8 cellular contexts compared by ENCODE assay signal in genomic region chr3:128845119-128845518, GRCh38. TPM values are rescaled to one million over a fixed set of nuclear protein-coding genes. Genes with fewer than 3 reads are reported as not detected.
DNase-seq lines count a peak whose midpoint lies in the region; ATAC-seq lines count a peak whose summit lies in the region.

No MANE protein-coding gene starts in this region.

- H3K4me2 ChIP-seq in GM23248 (ENCODE audit: unreplicated experiment) = no peak overlapping the region

- H3K4me3 ChIP-seq in CD4-positive, alpha-beta memory T cell (ENCODE audit: low read length in 2 of 2) = peak overlapping the region in 1 of 2 donors; percentile 52
- H3K4me3 ChIP-seq in GM23248 = no peak overlapping the region
- H3K4me3 ChIP-seq in mucosa of stomach (ENCODE audit: low read length) = no peak overlapping the region

- ATAC-seq in HG03457 (IDR thresholded peaks at IDR 0.05; ENCODE audit: unreplicated experiment) = no peak

- WGBS in GM23248 (ENCODE audit: low coverage in 1 of 2, low lambda C conversion rate in 2 of 2, missing lambda C conversion rate in 2 of 2), 2 experiments = 60 to 64% methylated on average over 8 of the region's 8 CpGs

- no peaks in the 10 kb centered on the region for H3K9me3 ChIP-seq in CD4-positive, alpha-beta memory T cell (ENCODE audit: control insufficient read depth in 1 of 2, low read length in 2 of 2)
- H3K9me3 ChIP-seq in GM23248 (ENCODE audit: low read depth) (no peaks in the 10 kb centered on the region), mucosa of stomach (ENCODE audit: control insufficient read depth, low read length) (no peaks in the 10 kb centered on the region)

- intact Hi-C loops in CD4-positive, alpha-beta memory T cell (cut with micrococcal nuclease) = loop anchor here (5.0 kb wide), 1 partner anchor 43 kb away; no protein-coding TSS in a partner anchor
- intact Hi-C loops in activated T-helper 1 cell treated with anti-CD3 and anti-CD28 coated beads, Interleukin-12 subunit alpha, Interleukin-12 subunit beta, Interleukin-2, Interleukin-4 antibody, amounts not matched to agents 30 ng/mL and 10 ng/mL and 1 ng/mL, durations not matched to agents 14 hours and 24 hours and 36 hours (cut with micrococcal nuclease) = loop anchor here (1.0 kb wide), 1 partner anchor 119 kb away; the partner anchor contains the start of gene RAB7A

- no peaks in the 10 kb centered on the region for H3F3A ChIP-seq in GM23248 (ENCODE audit: insufficient read depth)

- in situ Hi-C loops in GM23248 (cut with MboI) (no loop called here), ACHN (cut with HindIII; ENCODE audit: low pct_ligation_motif_present, low pct_unique_long_range_greater_than_20kb, low sequenced_read_pairs) (no loop called here)

- CTCF ChIA-PET in CD4-positive, alpha-beta memory T cell (lab: Charles Lee; ENCODE audit: partially characterized antibody) = interaction anchor here (1.2 to 6.7 kb wide), 26 partner anchors 11 to 232 kb away, joined by 3 to 68 read pairs (median 6); partner anchors contain the start of gene ACAD9

- H3K4me3 Mint-ChIP-seq in CD4-positive, alpha-beta memory T cell = peak overlapping the region; percentile 75 to 95 (median 88)
- peak overlapping the region; percentile 54 for H3K4me3 Mint-ChIP-seq in activated T-helper 1 cell treated with anti-CD3 and anti-CD28 coated beads, Interleukin-12 subunit alpha, Interleukin-12 subunit beta, Interleukin-2, Interleukin-4 antibody, amounts not matched to agents 30 ng/mL and 10 ng/mL and 1 ng/mL, durations not matched to agents 14 hours and 24 hours and 36 hours

- H3K36me3 Mint-ChIP-seq in CD4-positive, alpha-beta memory T cell = no peaks in the 10 kb centered on the region
- no peaks in the 10 kb centered on the region for H3K36me3 Mint-ChIP-seq in activated T-helper 1 cell treated with anti-CD3 and anti-CD28 coated beads, Interleukin-12 subunit alpha, Interleukin-12 subunit beta, Interleukin-2, Interleukin-4 antibody, amounts not matched to agents 30 ng/mL and 10 ng/mL and 1 ng/mL, durations not matched to agents 14 hours and 24 hours and 36 hours (ENCODE audit: low read depth)

- no peaks in the 10 kb centered on the region for H4K20me1 ChIP-seq in GM23248 (ENCODE audit: insufficient read depth)

- peaks cover 18% of the 10 kb centered on the region for H3K4me1 ChIP-seq in CD4-positive, alpha-beta memory T cell (ENCODE audit: insufficient read depth, low read length)
- H3K4me1 ChIP-seq in GM23248 (ENCODE audit: insufficient read depth) = no peaks in the 10 kb centered on the region
- peaks cover 12% of the 10 kb centered on the region for H3K4me1 ChIP-seq in mucosa of stomach (ENCODE audit: control insufficient read depth, insufficient read depth, low read length)

- no peaks in the 10 kb centered on the region for H3K27me3 Mint-ChIP-seq in CD4-positive, alpha-beta memory T cell
- no peaks in the 10 kb centered on the region for H3K27me3 Mint-ChIP-seq in activated T-helper 1 cell treated with anti-CD3 and anti-CD28 coated beads, Interleukin-12 subunit alpha, Interleukin-12 subunit beta, Interleukin-2, Interleukin-4 antibody, amounts not matched to agents 30 ng/mL and 10 ng/mL and 1 ng/mL, durations not matched to agents 14 hours and 24 hours and 36 hours (ENCODE audit: insufficient read depth)

- H3K36me3 ChIP-seq in CD4-positive, alpha-beta memory T cell (ENCODE audit: insufficient read depth, low read length) = no peaks in the 10 kb centered on the region
- no peaks in the 10 kb centered on the region for H3K36me3 ChIP-seq in GM23248 (ENCODE audit: low read depth)
- H3K36me3 ChIP-seq in mucosa of stomach (ENCODE audit: control insufficient read depth, insufficient read depth, low read length) = no peaks in the 10 kb centered on the region

- H3K27ac Mint-ChIP-seq in CD4-positive, alpha-beta memory T cell = peak overlapping the region in 6 of 7 donors; percentile 38 to 74 (median 70)
- H3K27ac Mint-ChIP-seq in activated T-helper 1 cell treated with anti-CD3 and anti-CD28 coated beads, Interleukin-12 subunit alpha, Interleukin-12 subunit beta, Interleukin-2, Interleukin-4 antibody, amounts not matched to agents 30 ng/mL and 10 ng/mL and 1 ng/mL, durations not matched to agents 14 hours and 24 hours and 36 hours = peak overlapping the region; percentile 56

- peaks cover 0 to 2% (median 0%) of the 10 kb centered on the region in 8 donors for H3K9me3 Mint-ChIP-seq in CD4-positive, alpha-beta memory T cell
- no peaks in the 10 kb centered on the region for H3K9me3 Mint-ChIP-seq in activated T-helper 1 cell treated with anti-CD3 and anti-CD28 coated beads, Interleukin-12 subunit alpha, Interleukin-12 subunit beta, Interleukin-2, Interleukin-4 antibody, amounts not matched to agents 30 ng/mL and 10 ng/mL and 1 ng/mL, durations not matched to agents 14 hours and 24 hours and 36 hours

- H3K4me1 Mint-ChIP-seq in CD4-positive, alpha-beta memory T cell = peaks cover 8 to 14% (median 11%) of the 10 kb centered on the region in 4 donors
- peaks cover 18% of the 10 kb centered on the region for H3K4me1 Mint-ChIP-seq in activated T-helper 1 cell treated with anti-CD3 and anti-CD28 coated beads, Interleukin-12 subunit alpha, Interleukin-12 subunit beta, Interleukin-2, Interleukin-4 antibody, amounts not matched to agents 30 ng/mL and 10 ng/mL and 1 ng/mL, durations not matched to agents 14 hours and 24 hours and 36 hours (ENCODE audit: low read depth)

- H3K27ac ChIP-seq in CD4-positive, alpha-beta memory T cell (ENCODE audit: low read depth, low read length) = peak overlapping the region; percentile 29
- H3K27ac ChIP-seq in GM23248 = no peak overlapping the region

- no peaks in the 10 kb centered on the region for H3K79me2 ChIP-seq in GM23248 (ENCODE audit: insufficient read depth)

- H3K9ac ChIP-seq in GM23248 (no peak overlapping the region), mucosa of stomach (ENCODE audit: low read length) (peak overlapping the region; percentile 55)

- POLR2A ChIA-PET in CD4-positive, alpha-beta memory T cell (lab: Charles Lee; ENCODE audit: partially characterized antibody) = interaction anchor here (1.3 to 4.0 kb wide), 6 partner anchors 34 to 708 kb away, joined by 3 to 40 read pairs (median 6); partner anchors contain the start of gene ACAD9

- no peak for DNase-seq in CD4-positive, alpha-beta memory T cell
- DNase-seq in GM23248 (no peak), ACHN (no peak), occipital lobe (lab: John Stamatoyannopoulos, UW) (no peak), GM19238 (ENCODE audit: insufficient read length, low spot score) (no peak)
- no peak for DNase-seq in activated T-helper 1 cell treated with anti-CD3 and anti-CD28 coated beads, Interleukin-12 subunit alpha, Interleukin-12 subunit beta, Interleukin-2, Interleukin-4 antibody, amounts not matched to agents 30 ng/mL and 10 ng/mL and 1 ng/mL, durations not matched to agents 14 hours and 24 hours and 36 hours (ENCODE audit: low spot score)

- no peaks in the 10 kb centered on the region for H3K27me3 ChIP-seq in CD4-positive, alpha-beta memory T cell (ENCODE audit: insufficient read depth, low read length)
- H3K27me3 ChIP-seq in GM23248 (replicated peaks; ENCODE audit: insufficient read depth) (no peaks in the 10 kb centered on the region), mucosa of stomach (ENCODE audit: control insufficient read depth, insufficient read depth, low read length) (no peaks in the 10 kb centered on the region)

- H3K9me2 ChIP-seq in GM23248 (ENCODE audit: insufficient read depth) = no peaks in the 10 kb centered on the region

- H2AFZ ChIP-seq in GM23248 = peak overlapping the region; percentile 90; the same call in 1 of the 2 replicates

RNA-seq across cellular contexts. Expression of gene ACAD9, which starts 34.3 kb away (rescaled TPM):
- 10 to 100 TPM; 54.9 to 62.2 TPM for total RNA-seq in CD4-positive, alpha-beta memory T cell
- 10 to 100 TPM; 12.9 to 20.7 TPM for polyA plus RNA-seq in CD4-positive, alpha-beta memory T cell
- 22.3 and 27.3 TPM in 2 replicates for total RNA-seq in GM23248 (2014; rRNA removed; shearing (Covaris generic))
- polyA plus RNA-seq in GM23248 (2016; fragmentation: Nextera tagmentation; extraction: Ambion mirVana) = 29.7 and 32.9 TPM in 2 replicates
- 65.3 and 67.2 TPM in 2 replicates for total RNA-seq in activated T-helper 1 cell treated with anti-CD3 and anti-CD28 coated beads, Interleukin-12 subunit alpha, Interleukin-12 subunit beta, Interleukin-2, Interleukin-4 antibody, amounts not matched to agents 30 ng/mL and 10 ng/mL and 1 ng/mL, durations not matched to agents 14 hours and 24 hours and 36 hours
- 27.6 TPM for total RNA-seq in occipital lobe
